ENCODE assay signal across 2 cellular contexts in the genomic region with DNA sequence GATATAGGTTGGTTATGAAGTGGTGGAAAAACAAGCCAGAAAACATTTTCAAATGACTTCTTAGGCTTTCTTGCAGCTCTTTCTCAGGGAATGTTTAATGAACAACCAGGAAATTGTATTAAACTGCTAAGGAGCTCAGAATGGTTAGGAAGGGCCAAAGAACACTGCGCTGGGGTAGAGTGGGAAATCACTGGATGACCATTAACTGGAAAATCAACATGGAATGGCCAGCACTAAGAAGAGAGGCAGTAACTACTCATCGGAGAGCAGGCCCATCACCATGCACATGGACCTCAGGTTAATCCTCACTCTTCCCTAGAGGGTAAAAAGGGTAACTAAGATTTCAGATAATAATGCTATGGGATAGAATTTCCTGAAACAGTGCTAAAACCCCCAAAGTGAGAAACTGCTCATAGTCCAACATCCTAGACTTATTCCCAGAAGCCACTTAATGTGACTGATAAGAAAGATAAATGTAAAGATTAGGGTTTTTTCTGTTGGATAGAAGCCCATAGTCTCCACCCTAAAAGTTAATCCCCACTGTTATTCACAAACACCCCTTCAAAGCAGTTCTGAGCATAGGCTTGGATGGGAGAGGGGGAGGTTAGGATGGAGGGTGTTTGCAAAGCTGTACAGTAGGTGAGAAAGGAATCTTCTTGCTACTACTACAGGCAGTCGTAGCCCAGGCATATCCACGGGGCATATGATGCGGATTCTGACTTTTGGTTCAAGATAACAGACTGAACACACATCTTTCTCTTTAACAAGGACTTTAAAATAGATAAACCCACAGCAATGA.
A peak's percentile ranks its signal among the peaks of the same experiment; 100 is the strongest.
TF ChIP-seq lines count a peak whose summit lies in the region.

No MANE protein-coding gene starts in this region.

TF ChIP-seq in GM23338, 12 proteins besides CTCF, POLR2A, EP300 and RAD21 (continued from another document):
- TF ChIP-seq POLR2AphosphoS5 (IDR thresholded peaks at IDR 0.05; ENCODE audit: low read depth), result no peak
- no peak for TF ChIP-seq ZNF331 (CRISPR knock-in tag; IDR thresholded peaks at IDR 0.05; ENCODE audit: low read depth)
- TF ChIP-seq CREB1 (CRISPR knock-in tag; IDR thresholded peaks at IDR 0.05; ENCODE audit: low read depth), result no peak
- TF ChIP-seq ZNF114 (CRISPR knock-in tag; IDR thresholded peaks at IDR 0.05), result no peak

TF ChIP-seq in HepG2, 621 proteins besides CTCF, POLR2A, EP300 and RAD21 (continued from another document):
- TF ChIP-seq, protein P1, sequence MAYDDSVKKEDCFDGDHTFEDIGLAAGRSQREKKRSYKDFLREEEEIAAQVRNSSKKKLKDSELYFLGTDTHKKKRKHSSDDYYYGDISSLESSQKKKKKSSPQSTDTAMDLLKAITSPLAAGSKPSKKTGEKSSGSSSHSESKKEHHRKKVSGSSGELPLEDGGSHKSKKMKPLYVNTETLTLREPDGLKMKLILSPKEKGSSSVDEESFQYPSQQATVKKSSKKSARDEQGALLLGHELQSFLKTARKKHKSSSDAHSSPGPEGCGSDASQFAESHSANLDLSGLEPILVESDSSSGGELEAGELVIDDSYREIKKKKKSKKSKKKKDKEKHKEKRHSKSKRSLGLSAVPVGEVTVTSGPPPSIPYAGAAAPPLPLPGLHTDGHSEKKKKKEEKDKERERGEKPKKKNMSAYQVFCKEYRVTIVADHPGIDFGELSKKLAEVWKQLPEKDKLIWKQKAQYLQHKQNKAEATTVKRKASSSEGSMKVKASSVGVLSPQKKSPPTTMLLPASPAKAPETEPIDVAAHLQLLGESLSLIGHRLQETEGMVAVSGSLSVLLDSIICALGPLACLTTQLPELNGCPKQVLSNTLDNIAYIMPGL (CRISPR knock-in tag; IDR thresholded peaks at IDR 0.05; ENCODE audit: borderline replicate concordance in 1 of 2, low read depth in 1 of 2), result no peak
- TF ChIP-seq ZFX (CRISPR knock-in tag; IDR thresholded peaks at IDR 0.05; ENCODE audit: low read depth) (no peak; the same call in 1 of the 2 replicates), ZNF678 (CRISPR knock-in tag; IDR thresholded peaks at IDR 0.05) (no peak), ZNF296 (CRISPR knock-in tag; conservative IDR thresholded peaks at IDR 0.05) (no peak), ZFP82 (CRISPR knock-in tag; IDR thresholded peaks at IDR 0.05; ENCODE audit: borderline replicate concordance) (no peak), ATF7-NPFF (CRISPR knock-in tag; IDR thresholded peaks at IDR 0.05; ENCODE audit: low read depth) (no peak), HOXA7 (CRISPR knock-in tag; IDR thresholded peaks at IDR 0.05) (no peak)
- TF ChIP-seq, protein P2, sequence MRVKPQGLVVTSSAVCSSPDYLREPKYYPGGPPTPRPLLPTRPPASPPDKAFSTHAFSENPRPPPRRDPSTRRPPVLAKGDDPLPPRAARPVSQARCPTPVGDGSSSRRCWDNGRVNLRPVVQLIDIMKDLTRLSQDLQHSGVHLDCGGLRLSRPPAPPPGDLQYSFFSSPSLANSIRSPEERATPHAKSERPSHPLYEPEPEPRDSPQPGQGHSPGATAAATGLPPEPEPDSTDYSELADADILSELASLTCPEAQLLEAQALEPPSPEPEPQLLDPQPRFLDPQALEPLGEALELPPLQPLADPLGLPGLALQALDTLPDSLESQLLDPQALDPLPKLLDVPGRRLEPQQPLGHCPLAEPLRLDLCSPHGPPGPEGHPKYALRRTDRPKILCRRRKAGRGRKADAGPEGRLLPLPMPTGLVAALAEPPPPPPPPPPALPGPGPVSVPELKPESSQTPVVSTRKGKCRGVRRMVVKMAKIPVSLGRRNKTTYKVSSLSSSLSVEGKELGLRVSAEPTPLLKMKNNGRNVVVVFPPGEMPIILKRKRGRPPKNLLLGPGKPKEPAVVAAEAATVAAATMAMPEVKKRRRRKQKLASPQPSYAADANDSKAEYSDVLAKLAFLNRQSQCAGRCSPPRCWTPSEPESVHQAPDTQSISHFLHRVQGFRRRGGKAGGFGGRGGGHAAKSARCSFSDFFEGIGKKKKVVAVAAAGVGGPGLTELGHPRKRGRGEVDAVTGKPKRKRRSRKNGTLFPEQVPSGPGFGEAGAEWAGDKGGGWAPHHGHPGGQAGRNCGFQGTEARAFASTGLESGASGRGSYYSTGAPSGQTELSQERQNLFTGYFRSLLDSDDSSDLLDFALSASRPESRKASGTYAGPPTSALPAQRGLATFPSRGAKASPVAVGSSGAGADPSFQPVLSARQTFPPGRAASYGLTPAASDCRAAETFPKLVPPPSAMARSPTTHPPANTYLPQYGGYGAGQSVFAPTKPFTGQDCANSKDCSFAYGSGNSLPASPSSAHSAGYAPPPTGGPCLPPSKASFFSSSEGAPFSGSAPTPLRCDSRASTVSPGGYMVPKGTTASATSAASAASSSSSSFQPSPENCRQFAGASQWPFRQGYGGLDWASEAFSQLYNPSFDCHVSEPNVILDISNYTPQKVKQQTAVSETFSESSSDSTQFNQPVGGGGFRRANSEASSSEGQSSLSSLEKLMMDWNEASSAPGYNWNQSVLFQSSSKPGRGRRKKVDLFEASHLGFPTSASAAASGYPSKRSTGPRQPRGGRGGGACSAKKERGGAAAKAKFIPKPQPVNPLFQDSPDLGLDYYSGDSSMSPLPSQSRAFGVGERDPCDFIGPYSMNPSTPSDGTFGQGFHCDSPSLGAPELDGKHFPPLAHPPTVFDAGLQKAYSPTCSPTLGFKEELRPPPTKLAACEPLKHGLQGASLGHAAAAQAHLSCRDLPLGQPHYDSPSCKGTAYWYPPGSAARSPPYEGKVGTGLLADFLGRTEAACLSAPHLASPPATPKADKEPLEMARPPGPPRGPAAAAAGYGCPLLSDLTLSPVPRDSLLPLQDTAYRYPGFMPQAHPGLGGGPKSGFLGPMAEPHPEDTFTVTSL (CRISPR knock-in tag; IDR thresholded peaks at IDR 0.05; ENCODE audit: borderline replicate concordance), result peak; percentile 19; the same call in 1 of the 2 replicates
